In the genomic region with DNA sequence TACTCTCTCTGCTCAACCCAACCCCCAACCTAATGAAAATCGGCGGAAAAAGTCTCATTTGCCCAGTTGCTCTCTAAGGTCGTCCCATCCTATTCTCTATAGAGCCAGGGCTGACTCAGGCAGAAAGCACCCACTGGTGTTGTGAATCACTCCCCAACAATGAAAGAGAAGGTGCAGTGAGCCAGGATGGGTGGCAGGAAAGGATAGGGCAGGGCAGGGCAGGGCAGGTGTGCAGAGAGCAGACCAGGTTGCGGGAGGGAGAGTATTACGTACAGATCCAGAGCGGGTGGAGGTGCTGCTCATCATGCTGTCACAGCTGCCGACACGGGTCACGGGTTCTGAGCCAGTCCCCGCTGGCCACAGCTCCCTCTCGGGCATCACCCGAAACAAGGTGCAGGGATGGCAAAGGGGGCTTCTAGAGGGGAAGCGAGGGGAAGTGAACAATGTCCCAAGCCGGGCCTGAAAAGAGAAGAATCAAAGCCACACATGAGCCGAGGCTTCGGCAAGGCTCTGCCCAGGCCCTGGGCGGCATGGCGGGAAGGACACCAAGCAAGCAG, we compare ENCODE assay signal across 11 cellular contexts. TPM values are rescaled to one million over a fixed set of nuclear protein-coding genes. Genes with fewer than 3 reads are reported as not detected.
DNase-seq lines count a peak whose midpoint lies in the region; ATAC-seq and FAIRE-seq lines count a peak whose summit lies in the region.
"Had no signal": no experiment of that assay in that cellular context is flagged by ENCODE, and none has a peak within 500 bp of the region (broad histone marks: within the 10 kb centered on the region; RNA-seq: fewer than 3 reads in every experiment).

No MANE protein-coding gene starts in this region.

- H3K4ac ChIP-seq in trophoblast cell (ENCODE audit: low read depth, low read length), result no peak overlapping the region

- no peak overlapping the region for H2BK5ac ChIP-seq in trophoblast cell (ENCODE audit: low read depth, low read length, poor library complexity)

- H3K4me2 ChIP-seq in trophoblast cell (ENCODE audit: low read length), result no peak overlapping the region

- no peak overlapping the region for H3K4me3 ChIP-seq in trophoblast cell (ENCODE audit: low read depth, low read length)

- no peak overlapping the region for H4K8ac ChIP-seq in trophoblast cell (ENCODE audit: low read depth, low read length)

- no peaks in the 10 kb centered on the region for H3K27me3 ChIP-seq in trophoblast cell (ENCODE audit: insufficient read depth, low read length)

- FAIRE-seq in GM19239 (lab: Jason Lieb, UNC), result no peak

- no CpG with 5 or more reads among the region's 18 CpGs for WGBS in trophoblast cell (ENCODE audit: extremely low coverage, insufficient coverage, insufficient read length)

- no peaks in the 10 kb centered on the region for H3K9me3 ChIP-seq in trophoblast cell (ENCODE audit: insufficient read depth, low read depth, low read length)

- H2AFZ ChIP-seq in trophoblast cell (ENCODE audit: insufficient read depth, low read length, poor library complexity), result no peak overlapping the region

- no peak overlapping the region for H4K91ac ChIP-seq in trophoblast cell (ENCODE audit: low read depth, low read length)

- H2BK120ac ChIP-seq in trophoblast cell (ENCODE audit: insufficient read depth, low read length, poor library complexity), result no peak overlapping the region

- H3K9ac ChIP-seq in trophoblast cell (ENCODE audit: low read length), result no peak overlapping the region

- H3K4me1 ChIP-seq in trophoblast cell (ENCODE audit: control insufficient read depth in 1 of 2, insufficient read depth in 2 of 2, low read length in 2 of 2), result peaks cover 8 to 9% of the 10 kb centered on the region in 2 experiments

- peaks cover 2% of the 10 kb centered on the region for H3K79me1 ChIP-seq in trophoblast cell (ENCODE audit: low read length)

- peak; percentile 92 for ATAC-seq in esophagus mucosa
- ATAC-seq in GM21825 (IDR thresholded peaks at IDR 0.05; ENCODE audit: unreplicated experiment), result no peak
- no peak for ATAC-seq in GM18498 (IDR thresholded peaks at IDR 0.05; ENCODE audit: unreplicated experiment)

- no peak overlapping the region for H3K18ac ChIP-seq in trophoblast cell (ENCODE audit: low read length)

- H3K79me2 ChIP-seq in trophoblast cell (ENCODE audit: control insufficient read depth, insufficient read depth, low read length, poor library complexity), result no peaks in the 10 kb centered on the region

- H2BK12ac ChIP-seq in trophoblast cell (ENCODE audit: low read length), result no peak overlapping the region

- no peak overlapping the region for H4K12ac ChIP-seq in trophoblast cell (ENCODE audit: low read depth, low read length)

- H2AK5ac ChIP-seq in trophoblast cell (ENCODE audit: low read length), result no peak overlapping the region

- H3K27ac ChIP-seq in trophoblast cell (ENCODE audit: low read depth, low read length), result no peak overlapping the region

- no peak overlapping the region for H3K14ac ChIP-seq in trophoblast cell (ENCODE audit: low read length)

- H3K23ac ChIP-seq in trophoblast cell (ENCODE audit: low read length), result no peak overlapping the region

- DNase-seq in EH (ENCODE audit: low read depth) (peak; percentile 76), RPMI7951 (ENCODE audit: low read depth) (peak; percentile 64), trophoblast cell (peak; percentile 76 to 78), COLO829 (ENCODE audit: low spot score) (no peak), GM19239 (ENCODE audit: insufficient read length, low spot score) (no peak)
- DNase-seq: CD4-positive, alpha-beta memory T cell; NCI-H1694; T-helper 2 cell had no signal

- no peaks in the 10 kb centered on the region for H3K36me3 ChIP-seq in trophoblast cell (ENCODE audit: control insufficient read depth in 1 of 2, insufficient read depth in 2 of 2, low read length in 2 of 2)

RNA-seq across cellular contexts. Expression of a gene that starts 5.3 kb away (rescaled TPM):
- 0.10 and 0.12 TPM in 2 replicates for total RNA-seq in RPMI7951 (2014; rRNA removed; shearing (Covaris generic))
- total RNA-seq in esophagus mucosa, result 62.2 TPM
- 2.6 and 2.8 TPM in 2 replicates for polyA plus RNA-seq in trophoblast cell (2013)
- polyA plus RNA-seq: CD4-positive, alpha-beta memory T cell had no signal

RNA-seq across cellular contexts. Expression of a gene that starts 23.7 kb away (rescaled TPM):
- total RNA-seq in RPMI7951 (2014; rRNA removed; shearing (Covaris generic)), result 6.9 and 7.8 TPM in 2 replicates
- 14.4 TPM for total RNA-seq in esophagus mucosa
- 9.4 and 9.6 TPM in 2 replicates for polyA plus RNA-seq in trophoblast cell (2013)

RNA-seq across cellular contexts. Expression of a gene that starts 25.8 kb away (rescaled TPM):
- total RNA-seq in RPMI7951 (2014; rRNA removed; shearing (Covaris generic)), result 2.8 and 3.2 TPM in 2 replicates
- total RNA-seq in esophagus mucosa, result 20.3 TPM
- polyA plus RNA-seq in trophoblast cell (2013), result 7.5 and 7.6 TPM in 2 replicates

RNA-seq across cellular contexts. Expression of a gene that starts 57.0 kb away (rescaled TPM):
- not detected in 2 replicates for total RNA-seq in RPMI7951 (2014; rRNA removed; shearing (Covaris generic))
- total RNA-seq in esophagus mucosa, result 0.08 TPM
- polyA plus RNA-seq in trophoblast cell (2013), result 0.01 TPM in 1 of 2 replicates, not detected in the other
- total RNA-seq: CD4-positive, alpha-beta memory T cell had no signal
- polyA plus RNA-seq: CD4-positive, alpha-beta memory T cell had no signal

Comparison
In these comparisons a context has a peak if more than half of its experiments do, and no peak if none do; other contexts are left out.
1. DNase-seq: peak in EH (single experiment), RPMI7951 (single experiment) and trophoblast cell (2 of 2); none in COLO829 (single experiment) and GM19239 (single experiment).
2. RNA of a gene that starts 5.3 kb away (total RNA-seq): 62.2 TPM in esophagus mucosa (single experiment); 0.10 to 0.12 TPM in RPMI7951; every median in the first group is over 10 times any median in the second.